In the genomic region with DNA sequence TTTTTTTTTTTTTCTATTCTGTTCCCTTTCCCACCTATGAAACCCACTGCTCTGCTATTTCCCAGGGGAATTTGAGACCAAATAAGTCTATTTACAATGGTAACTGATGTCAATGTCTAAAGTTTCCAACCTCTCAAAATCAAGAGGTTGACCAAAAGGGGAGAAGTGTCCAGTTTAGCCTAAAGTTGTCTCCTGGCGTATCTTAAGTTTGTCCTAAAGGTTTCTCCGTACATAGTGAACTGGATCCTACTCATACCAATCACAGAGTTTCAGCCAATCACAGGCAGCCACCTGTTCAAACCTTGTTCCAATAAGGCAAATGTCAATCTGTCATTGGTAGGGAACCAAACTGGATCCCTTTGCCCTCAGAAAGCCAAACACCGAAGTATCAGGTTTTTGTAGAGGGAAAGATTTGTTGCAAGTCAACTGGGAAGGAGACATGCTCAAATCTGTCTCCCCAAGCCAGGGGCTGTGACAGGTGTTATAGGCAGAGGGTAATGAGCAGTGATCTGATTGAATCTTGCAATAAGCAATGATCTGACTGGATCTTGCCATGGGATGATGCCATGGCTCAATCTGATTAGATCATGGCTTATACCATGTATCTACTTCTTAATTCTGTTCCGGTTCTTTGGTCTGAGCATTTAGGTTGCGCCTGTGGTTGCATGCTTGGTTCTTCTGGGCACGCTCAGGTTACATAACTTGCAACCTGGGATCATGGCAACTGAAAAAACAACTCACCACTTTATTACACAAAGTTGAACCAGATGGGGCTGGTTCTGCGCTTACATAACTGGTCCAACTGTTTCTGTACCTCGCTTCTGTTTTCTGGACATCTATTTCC, we compare ENCODE assay signal across 8 cellular contexts. TPM values are rescaled to one million over a fixed set of nuclear protein-coding genes. Genes with fewer than 3 reads are reported as not detected.
A peak's percentile ranks its signal among the peaks of the same experiment; 100 is the strongest.
DNase-seq lines count a peak whose midpoint lies in the region; TF ChIP-seq lines count a peak whose summit lies in the region.

No MANE protein-coding gene starts in this region.

- H3K27me3 ChIP-seq in HUES6 (ENCODE audit: control insufficient read depth, insufficient read depth, low read length): no peaks in the 10 kb centered on the region

- peaks cover 23% of the 10 kb centered on the region for H3K4me1 ChIP-seq in HUES6 (ENCODE audit: control insufficient read depth, insufficient read depth, low read length)
- no peaks in the 10 kb centered on the region for H3K4me1 ChIP-seq in urinary bladder (ENCODE audit: insufficient read depth)

- H3K4me3 ChIP-seq in HUES6 (ENCODE audit: low read depth, low read length) (peak overlapping the region; percentile 66), coronary artery (peak overlapping the region; percentile 93), urinary bladder (ENCODE audit: low read depth, low read length) (peak overlapping the region; percentile 91)

- H3K36me3 ChIP-seq in HUES6 (ENCODE audit: control insufficient read depth, insufficient read depth, low read length) (peaks cover 5% of the 10 kb centered on the region; the same call in 1 of the 2 replicates), urinary bladder (ENCODE audit: insufficient read depth) (no peaks in the 10 kb centered on the region)

- H3K9me3 ChIP-seq in HUES6 (ENCODE audit: control insufficient read depth, insufficient read depth, low read depth, low read length): peaks cover 3% of the 10 kb centered on the region

- DNase-seq in COLO668 (lab: John Stamatoyannopoulos, UW; ENCODE audit: unreplicated experiment) (peak; percentile 22), SHP77 (lab: John Stamatoyannopoulos, UW) (peak; percentile 50 to 63), coronary artery (ENCODE audit: low spot score) (no peak), middle frontal gyrus (ENCODE audit: extremely low spot score, low spot score) (peak; percentile 52), NCI-H2029 treated with DMSO at 0.1 percent for 48 hours (lab: John Stamatoyannopoulos, UW) (no peak)
- no peak for DNase-seq in activated CD8-positive, alpha-beta memory T cell treated with anti-CD3 and anti-CD28 coated beads, Interleukin-2, amount 50 U/mL, for 4 hours

- H3K27ac ChIP-seq in HUES6 (ENCODE audit: low read depth, low read length) (no peak overlapping the region), coronary artery (peak overlapping the region; percentile 98 to 99), urinary bladder (ENCODE audit: low read depth) (no peak overlapping the region)

- WGBS in urinary bladder: 69% methylated on average over 8 of the region's 8 CpGs

- TF ChIP-seq CTCF in coronary artery (IDR thresholded peaks at IDR 0.05): no peak

- peak overlapping the region; percentile 85 for H3K9ac ChIP-seq in HUES6 (ENCODE audit: low read length)

RNA-seq across cellular contexts. Expression of a gene that starts 1.1 kb away (rescaled TPM):
- 8.6 TPM for total RNA-seq in urinary bladder
- polyA plus RNA-seq in urinary bladder: 23.5 TPM

RNA-seq across cellular contexts. Expression of a gene that starts 41.0 kb away (rescaled TPM):
- total RNA-seq in urinary bladder: 1.3 TPM
- 0.60 TPM for polyA plus RNA-seq in urinary bladder

RNA-seq across cellular contexts. Expression of a gene that starts 59.8 kb away (rescaled TPM):
- total RNA-seq in urinary bladder: 1.2 TPM
- polyA plus RNA-seq in urinary bladder: 1.1 TPM

Comparison
In these comparisons a context has a peak if more than half of its experiments do, and no peak if none do; other contexts are left out.
1. DNase-seq: peak in COLO668 (single experiment), SHP77 (2 of 2) and middle frontal gyrus (single experiment); none in coronary artery (single experiment), activated CD8-positive, alpha-beta memory T cell treated with anti-CD3 and anti-CD28 coated beads, Interleukin-2, amount 50 U/mL, for 4 hours (single experiment) and NCI-H2029 treated with DMSO at 0.1 percent for 48 hours (single experiment).
2. H3K27ac ChIP-seq: peak in coronary artery (2 of 2); none in HUES6 (single experiment) and urinary bladder (single experiment).
3. Peak in every context shown above with its lines, with median percentiles within 50 percentile points of each other: H3K4me3 ChIP-seq.